Comparison of ENCODE assay signal across 23 cellular contexts in genomic region chr13:111413407-111414187, GRCh38.
"Had no signal": no experiment of that assay in that cellular context is flagged by ENCODE, and none has a peak within 500 bp of the region (broad histone marks: within the 10 kb centered on the region; RNA-seq: fewer than 3 reads in every experiment).

No MANE protein-coding gene starts in this region.

- DNase-seq: activated B cell treated with CpG ODN at 0.5 μM for 24 hours; activated CD4-positive, alpha-beta T cell treated with anti-CD3 and anti-CD28 coated beads for 1 hour; activated CD4-positive, alpha-beta T cell treated with anti-CD3 and anti-CD28 coated beads, Interleukin-2, amount 10 ng/mL, durations not matched to agents 24 days and 14 days; activated CD4-positive, alpha-beta T cell treated with anti-CD3 and anti-CD28 coated beads, Interleukin-2, amount 50 U/mL, for 48 hours; activated CD8-positive, alpha-beta memory T cell treated with anti-CD3 and anti-CD28 coated beads, Interleukin-2, amount 10 ng/mL, durations not matched to agents 7 days and 5 days; activated effector memory CD4-positive, alpha-beta T cell treated with Interleukin-2 at 50 U/mL for 16 hours; activated naive CD4-positive, alpha-beta T cell; activated T-cell treated with anti-CD3 and anti-CD28 coated beads, Interleukin-2, amount 50 U/mL, for 24 hours; aorta; Kasumi-1; KBM-7; NCI-H1048; NCI-H146; NCI-H187 treated with DMSO at 0.1 percent for 48 hours; NCI-H2081 treated with DMSO at 0.1 percent for 48 hours; NCI-H446 treated with DMSO at 0.1 percent for 48 hours; NCI-H82; Right ventricle myocardium superior; RPMI8226 had no signal

- H3K4me3 Mint-ChIP-seq: activated B cell treated with CpG ODN at 0.5 μM for 24 hours; activated CD4-positive, alpha-beta T cell treated with anti-CD3 and anti-CD28 coated beads, Interleukin-2, amount 10 ng/mL, durations not matched to agents 24 days and 14 days; activated CD8-positive, alpha-beta memory T cell treated with anti-CD3 and anti-CD28 coated beads, Interleukin-2, amount 10 ng/mL, durations not matched to agents 7 days and 5 days; activated naive CD4-positive, alpha-beta T cell treated with anti-CD3 and anti-CD28 coated beads, Interleukin-2, amount 50 U/mL, for 24 hours; activated T-cell treated with anti-CD3 and anti-CD28 coated beads, Interleukin-2, amount 50 U/mL, for 24 hours; activated T-helper 1 cell treated with anti-CD3 and anti-CD28 coated beads, Interleukin-12 subunit alpha, Interleukin-12 subunit beta, Interleukin-2, Interleukin-4 antibody, amounts not matched to agents 30 ng/mL and 10 ng/mL and 1 ng/mL, durations not matched to agents 14 hours and 24 hours and 36 hours; T-helper 1 cell treated with Interleukin-12 subunit alpha and Interleukin-12 subunit beta and Interleukin-4 antibody, amounts not matched to agents 30 μg/mL and 1 μg/mL, for 36 hours had no signal

- H3K9me3 Mint-ChIP-seq: activated B cell treated with CpG ODN at 0.5 μM for 24 hours; activated CD4-positive, alpha-beta T cell treated with anti-CD3 and anti-CD28 coated beads, Interleukin-2, amount 10 ng/mL, durations not matched to agents 24 days and 14 days; activated naive CD4-positive, alpha-beta T cell treated with anti-CD3 and anti-CD28 coated beads, Interleukin-2, amount 50 U/mL, for 24 hours; activated T-cell treated with anti-CD3 and anti-CD28 coated beads, Interleukin-2, amount 50 U/mL, for 24 hours; activated T-helper 1 cell treated with anti-CD3 and anti-CD28 coated beads, Interleukin-12 subunit alpha, Interleukin-12 subunit beta, Interleukin-2, Interleukin-4 antibody, amounts not matched to agents 30 ng/mL and 10 ng/mL and 1 ng/mL, durations not matched to agents 14 hours and 24 hours and 36 hours; T-helper 1 cell treated with Interleukin-12 subunit alpha and Interleukin-12 subunit beta and Interleukin-4 antibody, amounts not matched to agents 30 μg/mL and 1 μg/mL, for 36 hours had no signal

- H3K27ac ChIP-seq: SJSA1 had no signal

- H3K36me3 ChIP-seq: SJSA1 had no signal

- H3K4me1 Mint-ChIP-seq: activated B cell treated with CpG ODN at 0.5 μM for 24 hours; activated CD4-positive, alpha-beta T cell treated with anti-CD3 and anti-CD28 coated beads, Interleukin-2, amount 10 ng/mL, durations not matched to agents 24 days and 14 days; activated CD8-positive, alpha-beta memory T cell treated with anti-CD3 and anti-CD28 coated beads, Interleukin-2, amount 10 ng/mL, durations not matched to agents 7 days and 5 days; activated naive CD4-positive, alpha-beta T cell treated with anti-CD3 and anti-CD28 coated beads, Interleukin-2, amount 50 U/mL, for 24 hours had no signal

- ATAC-seq: activated CD8-positive, alpha-beta memory T cell treated with anti-CD3 and anti-CD28 coated beads, Interleukin-2, amount 10 ng/mL, durations not matched to agents 7 days and 5 days had no signal

- H3K27ac Mint-ChIP-seq: activated B cell treated with CpG ODN at 0.5 μM for 24 hours; activated CD4-positive, alpha-beta T cell treated with anti-CD3 and anti-CD28 coated beads, Interleukin-2, amount 10 ng/mL, durations not matched to agents 24 days and 14 days; activated CD8-positive, alpha-beta memory T cell treated with anti-CD3 and anti-CD28 coated beads, Interleukin-2, amount 10 ng/mL, durations not matched to agents 7 days and 5 days; activated naive CD4-positive, alpha-beta T cell treated with anti-CD3 and anti-CD28 coated beads, Interleukin-2, amount 50 U/mL, for 24 hours; activated T-cell treated with anti-CD3 and anti-CD28 coated beads, Interleukin-2, amount 50 U/mL, for 24 hours; activated T-helper 1 cell treated with anti-CD3 and anti-CD28 coated beads, Interleukin-12 subunit alpha, Interleukin-12 subunit beta, Interleukin-2, Interleukin-4 antibody, amounts not matched to agents 30 ng/mL and 10 ng/mL and 1 ng/mL, durations not matched to agents 14 hours and 24 hours and 36 hours; T-helper 1 cell treated with Interleukin-12 subunit alpha and Interleukin-12 subunit beta and Interleukin-4 antibody, amounts not matched to agents 30 μg/mL and 1 μg/mL, for 36 hours had no signal

- H3K4me3 ChIP-seq: SJSA1 had no signal

- H3K36me3 Mint-ChIP-seq: activated CD8-positive, alpha-beta memory T cell treated with anti-CD3 and anti-CD28 coated beads, Interleukin-2, amount 10 ng/mL, durations not matched to agents 7 days and 5 days; activated naive CD4-positive, alpha-beta T cell treated with anti-CD3 and anti-CD28 coated beads, Interleukin-2, amount 50 U/mL, for 24 hours had no signal

- H3K4me1 ChIP-seq: SJSA1 had no signal
